1 cellular context compared by ENCODE assay signal in the genomic region with DNA sequence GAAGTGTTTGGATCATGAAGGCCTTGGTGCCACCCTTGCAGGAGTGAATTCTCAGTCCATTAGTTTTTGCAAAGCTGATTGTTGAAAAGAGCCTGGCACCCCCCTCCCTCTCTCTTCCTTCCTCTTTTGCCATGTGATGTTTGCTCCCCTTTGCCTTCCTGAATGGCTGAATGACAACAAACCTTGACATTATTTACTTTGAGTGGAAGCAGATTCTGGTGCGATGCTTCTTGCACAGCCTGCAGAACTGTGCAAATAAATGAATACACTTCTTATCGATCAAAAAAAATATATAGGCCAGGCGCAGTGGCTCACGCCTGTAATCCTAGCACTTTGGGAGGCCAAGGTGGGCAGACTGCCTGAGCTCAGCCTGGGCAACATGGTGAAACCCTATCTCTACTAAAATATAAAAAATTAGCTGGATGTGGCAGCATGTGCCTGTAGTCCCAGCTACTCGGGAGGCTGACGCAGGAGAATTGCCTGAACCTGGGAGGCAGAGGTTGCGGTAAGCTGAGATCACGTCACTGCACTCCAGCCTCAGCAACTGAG.
TF ChIP-seq lines count a peak whose summit lies in the region.

No MANE protein-coding gene starts in this region.

TF ChIP-seq in HepG2, 621 proteins besides CTCF, POLR2A, EP300 and RAD21 (continued from another document and continues in another):
- TF ChIP-seq KDM1A (CRISPR knock-in tag; IDR thresholded peaks at IDR 0.05) (no peak), ZNF296 (CRISPR knock-in tag; conservative IDR thresholded peaks at IDR 0.05) (no peak), PRPF4 (IDR thresholded peaks at IDR 0.05; ENCODE audit: low read depth, low read length, poor library complexity, severe bottlenecking) (no peak), ZBTB38 (CRISPR knock-in tag; IDR thresholded peaks at IDR 0.05) (no peak), HHEX (CRISPR knock-in tag; IDR thresholded peaks at IDR 0.05) (peak; percentile 37; the same call in 1 of the 2 replicates), ZNF652 (CRISPR knock-in tag; IDR thresholded peaks at IDR 0.05; ENCODE audit: borderline replicate concordance, low read depth) (no peak; the same call in 1 of the 2 replicates), ARNTL (CRISPR knock-in tag; IDR thresholded peaks at IDR 0.05) (peak; percentile 75), ZBTB8A (CRISPR knock-in tag; IDR thresholded peaks at IDR 0.05; ENCODE audit: borderline replicate concordance, low read depth) (no peak), ZNF549 (CRISPR knock-in tag; IDR thresholded peaks at IDR 0.05) (no peak), CCDC6 (CRISPR knock-in tag; IDR thresholded peaks at IDR 0.05) (peak; percentile 30; the same call in 1 of the 2 replicates), KDM3A (CRISPR knock-in tag; IDR thresholded peaks at IDR 0.05; ENCODE audit: low read depth) (no peak), TBX2 (CRISPR knock-in tag; IDR thresholded peaks at IDR 0.05; ENCODE audit: borderline replicate concordance) (peak; percentile 82; the same call in 1 of the 2 replicates), MED1 (CRISPR knock-in tag; IDR thresholded peaks at IDR 0.05) (peak; percentile 98), HNF4G (IDR thresholded peaks at IDR 0.05; ENCODE audit: borderline replicate concordance, low read depth, low read length) (no peak), HNF4G (CRISPR knock-in tag; IDR thresholded peaks at IDR 0.05; ENCODE audit: borderline replicate concordance, low read depth) (peak; percentile 62; the same call in 1 of the 2 replicates), NCOR1 (IDR thresholded peaks at IDR 0.05; ENCODE audit: borderline replicate concordance, low read length) (peak; percentile 48; the same call in 1 of the 2 replicates), ZNF326 (CRISPR knock-in tag; IDR thresholded peaks at IDR 0.05; ENCODE audit: borderline replicate concordance) (no peak), MEIS1 (CRISPR knock-in tag; IDR thresholded peaks at IDR 0.05; ENCODE audit: borderline replicate concordance) (peak; percentile 72; the same call in 1 of the 2 replicates), SOX6 (IDR thresholded peaks at IDR 0.05) (no peak), SOX6 (CRISPR knock-in tag; IDR thresholded peaks at IDR 0.05) (peak; percentile 82), BCL6 (CRISPR knock-in tag; IDR thresholded peaks at IDR 0.05) (peak; percentile 84), ZKSCAN8 (CRISPR knock-in tag; IDR thresholded peaks at IDR 0.05; ENCODE audit: borderline replicate concordance) (peak; percentile 76; the same call in 1 of the 2 replicates), ZNF333 (CRISPR knock-in tag; IDR thresholded peaks at IDR 0.05; ENCODE audit: borderline replicate concordance) (no peak), EZH2 (conservative IDR thresholded peaks at IDR 0.05; ENCODE audit: low read depth, low read length) (no peak), LCORL (IDR thresholded peaks at IDR 0.05) (no peak), LCORL (CRISPR knock-in tag; IDR thresholded peaks at IDR 0.05) (peak; percentile 63; the same call in 1 of the 2 replicates), SNAI1 (CRISPR knock-in tag; IDR thresholded peaks at IDR 0.05; ENCODE audit: borderline replicate concordance) (no peak), NPAS2 (CRISPR knock-in tag; IDR thresholded peaks at IDR 0.05; ENCODE audit: borderline replicate concordance) (no peak), NR1H2 (CRISPR knock-in tag; IDR thresholded peaks at IDR 0.05; ENCODE audit: borderline replicate concordance, low read depth) (no peak), TBX3 (IDR thresholded peaks at IDR 0.05; ENCODE audit: borderline replicate concordance) (peak; percentile 23; the same call in 1 of the 2 replicates), TEAD3 (CRISPR knock-in tag; optimal IDR thresholded peaks at IDR 0.05; ENCODE audit: borderline replicate concordance) (peak; percentile 55), POGZ (CRISPR knock-in tag; IDR thresholded peaks at IDR 0.05) (peak; percentile 73), BORCS8-MEF2B (CRISPR knock-in tag; IDR thresholded peaks at IDR 0.05) (no peak; the same call in 1 of the 2 replicates), KAT2B (IDR thresholded peaks at IDR 0.05; ENCODE audit: borderline replicate concordance, low read depth, low read length) (peak; percentile 36; the same call in 1 of the 2 replicates), SOX5 (CRISPR knock-in tag; IDR thresholded peaks at IDR 0.05; ENCODE audit: borderline replicate concordance) (peak; percentile 88), FLYWCH1 (CRISPR knock-in tag; IDR thresholded peaks at IDR 0.05) (0 out of 2 replicates have a peak, but pooled peaks have one; percentile 7), PCBP2 (optimal IDR thresholded peaks at IDR 0.05; ENCODE audit: low read depth, low read length, poor library complexity, severe bottlenecking) (no peak), ZNF143 (CRISPR knock-in tag; IDR thresholded peaks at IDR 0.05) (no peak), ZSCAN9 (CRISPR knock-in tag; IDR thresholded peaks at IDR 0.05; ENCODE audit: borderline replicate concordance) (0 out of 2 replicates have a peak, but pooled peaks have one; percentile 47), NKX3-1 (CRISPR knock-in tag; IDR thresholded peaks at IDR 0.05) (no peak), KAT8 (CRISPR knock-in tag; IDR thresholded peaks at IDR 0.05) (peak; percentile 87)
- TF ChIP-seq, protein P1, sequence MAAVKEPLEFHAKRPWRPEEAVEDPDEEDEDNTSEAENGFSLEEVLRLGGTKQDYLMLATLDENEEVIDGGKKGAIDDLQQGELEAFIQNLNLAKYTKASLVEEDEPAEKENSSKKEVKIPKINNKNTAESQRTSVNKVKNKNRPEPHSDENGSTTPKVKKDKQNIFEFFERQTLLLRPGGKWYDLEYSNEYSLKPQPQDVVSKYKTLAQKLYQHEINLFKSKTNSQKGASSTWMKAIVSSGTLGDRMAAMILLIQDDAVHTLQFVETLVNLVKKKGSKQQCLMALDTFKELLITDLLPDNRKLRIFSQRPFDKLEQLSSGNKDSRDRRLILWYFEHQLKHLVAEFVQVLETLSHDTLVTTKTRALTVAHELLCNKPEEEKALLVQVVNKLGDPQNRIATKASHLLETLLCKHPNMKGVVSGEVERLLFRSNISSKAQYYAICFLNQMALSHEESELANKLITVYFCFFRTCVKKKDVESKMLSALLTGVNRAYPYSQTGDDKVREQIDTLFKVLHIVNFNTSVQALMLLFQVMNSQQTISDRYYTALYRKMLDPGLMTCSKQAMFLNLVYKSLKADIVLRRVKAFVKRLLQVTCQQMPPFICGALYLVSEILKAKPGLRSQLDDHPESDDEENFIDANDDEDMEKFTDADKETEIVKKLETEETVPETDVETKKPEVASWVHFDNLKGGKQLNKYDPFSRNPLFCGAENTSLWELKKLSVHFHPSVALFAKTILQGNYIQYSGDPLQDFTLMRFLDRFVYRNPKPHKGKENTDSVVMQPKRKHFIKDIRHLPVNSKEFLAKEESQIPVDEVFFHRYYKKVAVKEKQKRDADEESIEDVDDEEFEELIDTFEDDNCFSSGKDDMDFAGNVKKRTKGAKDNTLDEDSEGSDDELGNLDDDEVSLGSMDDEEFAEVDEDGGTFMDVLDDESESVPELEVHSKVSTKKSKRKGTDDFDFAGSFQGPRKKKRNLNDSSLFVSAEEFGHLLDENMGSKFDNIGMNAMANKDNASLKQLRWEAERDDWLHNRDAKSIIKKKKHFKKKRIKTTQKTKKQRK (IDR thresholded peaks at IDR 0.05; ENCODE audit: low read length) = no peak
- TF ChIP-seq, protein P2, sequence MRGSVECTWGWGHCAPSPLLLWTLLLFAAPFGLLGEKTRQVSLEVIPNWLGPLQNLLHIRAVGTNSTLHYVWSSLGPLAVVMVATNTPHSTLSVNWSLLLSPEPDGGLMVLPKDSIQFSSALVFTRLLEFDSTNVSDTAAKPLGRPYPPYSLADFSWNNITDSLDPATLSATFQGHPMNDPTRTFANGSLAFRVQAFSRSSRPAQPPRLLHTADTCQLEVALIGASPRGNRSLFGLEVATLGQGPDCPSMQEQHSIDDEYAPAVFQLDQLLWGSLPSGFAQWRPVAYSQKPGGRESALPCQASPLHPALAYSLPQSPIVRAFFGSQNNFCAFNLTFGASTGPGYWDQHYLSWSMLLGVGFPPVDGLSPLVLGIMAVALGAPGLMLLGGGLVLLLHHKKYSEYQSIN (CRISPR knock-in tag; IDR thresholded peaks at IDR 0.05; ENCODE audit: borderline replicate concordance) = no peak
- TF ChIP-seq, protein P3, sequence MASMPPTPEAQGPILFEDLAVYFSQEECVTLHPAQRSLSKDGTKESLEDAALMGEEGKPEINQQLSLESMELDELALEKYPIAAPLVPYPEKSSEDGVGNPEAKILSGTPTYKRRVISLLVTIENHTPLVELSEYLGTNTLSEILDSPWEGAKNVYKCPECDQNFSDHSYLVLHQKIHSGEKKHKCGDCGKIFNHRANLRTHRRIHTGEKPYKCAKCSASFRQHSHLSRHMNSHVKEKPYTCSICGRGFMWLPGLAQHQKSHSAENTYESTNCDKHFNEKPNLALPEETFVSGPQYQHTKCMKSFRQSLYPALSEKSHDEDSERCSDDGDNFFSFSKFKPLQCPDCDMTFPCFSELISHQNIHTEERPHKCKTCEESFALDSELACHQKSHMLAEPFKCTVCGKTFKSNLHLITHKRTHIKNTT (CRISPR knock-in tag; IDR thresholded peaks at IDR 0.05) = no peak
- TF ChIP-seq, protein P4, sequence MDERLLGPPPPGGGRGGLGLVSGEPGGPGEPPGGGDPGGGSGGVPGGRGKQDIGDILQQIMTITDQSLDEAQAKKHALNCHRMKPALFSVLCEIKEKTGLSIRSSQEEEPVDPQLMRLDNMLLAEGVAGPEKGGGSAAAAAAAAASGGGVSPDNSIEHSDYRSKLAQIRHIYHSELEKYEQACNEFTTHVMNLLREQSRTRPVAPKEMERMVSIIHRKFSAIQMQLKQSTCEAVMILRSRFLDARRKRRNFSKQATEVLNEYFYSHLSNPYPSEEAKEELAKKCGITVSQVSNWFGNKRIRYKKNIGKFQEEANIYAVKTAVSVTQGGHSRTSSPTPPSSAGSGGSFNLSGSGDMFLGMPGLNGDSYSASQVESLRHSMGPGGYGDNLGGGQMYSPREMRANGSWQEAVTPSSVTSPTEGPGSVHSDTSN (CRISPR knock-in tag; IDR thresholded peaks at IDR 0.05) = no peak
- TF ChIP-seq, protein P5, sequence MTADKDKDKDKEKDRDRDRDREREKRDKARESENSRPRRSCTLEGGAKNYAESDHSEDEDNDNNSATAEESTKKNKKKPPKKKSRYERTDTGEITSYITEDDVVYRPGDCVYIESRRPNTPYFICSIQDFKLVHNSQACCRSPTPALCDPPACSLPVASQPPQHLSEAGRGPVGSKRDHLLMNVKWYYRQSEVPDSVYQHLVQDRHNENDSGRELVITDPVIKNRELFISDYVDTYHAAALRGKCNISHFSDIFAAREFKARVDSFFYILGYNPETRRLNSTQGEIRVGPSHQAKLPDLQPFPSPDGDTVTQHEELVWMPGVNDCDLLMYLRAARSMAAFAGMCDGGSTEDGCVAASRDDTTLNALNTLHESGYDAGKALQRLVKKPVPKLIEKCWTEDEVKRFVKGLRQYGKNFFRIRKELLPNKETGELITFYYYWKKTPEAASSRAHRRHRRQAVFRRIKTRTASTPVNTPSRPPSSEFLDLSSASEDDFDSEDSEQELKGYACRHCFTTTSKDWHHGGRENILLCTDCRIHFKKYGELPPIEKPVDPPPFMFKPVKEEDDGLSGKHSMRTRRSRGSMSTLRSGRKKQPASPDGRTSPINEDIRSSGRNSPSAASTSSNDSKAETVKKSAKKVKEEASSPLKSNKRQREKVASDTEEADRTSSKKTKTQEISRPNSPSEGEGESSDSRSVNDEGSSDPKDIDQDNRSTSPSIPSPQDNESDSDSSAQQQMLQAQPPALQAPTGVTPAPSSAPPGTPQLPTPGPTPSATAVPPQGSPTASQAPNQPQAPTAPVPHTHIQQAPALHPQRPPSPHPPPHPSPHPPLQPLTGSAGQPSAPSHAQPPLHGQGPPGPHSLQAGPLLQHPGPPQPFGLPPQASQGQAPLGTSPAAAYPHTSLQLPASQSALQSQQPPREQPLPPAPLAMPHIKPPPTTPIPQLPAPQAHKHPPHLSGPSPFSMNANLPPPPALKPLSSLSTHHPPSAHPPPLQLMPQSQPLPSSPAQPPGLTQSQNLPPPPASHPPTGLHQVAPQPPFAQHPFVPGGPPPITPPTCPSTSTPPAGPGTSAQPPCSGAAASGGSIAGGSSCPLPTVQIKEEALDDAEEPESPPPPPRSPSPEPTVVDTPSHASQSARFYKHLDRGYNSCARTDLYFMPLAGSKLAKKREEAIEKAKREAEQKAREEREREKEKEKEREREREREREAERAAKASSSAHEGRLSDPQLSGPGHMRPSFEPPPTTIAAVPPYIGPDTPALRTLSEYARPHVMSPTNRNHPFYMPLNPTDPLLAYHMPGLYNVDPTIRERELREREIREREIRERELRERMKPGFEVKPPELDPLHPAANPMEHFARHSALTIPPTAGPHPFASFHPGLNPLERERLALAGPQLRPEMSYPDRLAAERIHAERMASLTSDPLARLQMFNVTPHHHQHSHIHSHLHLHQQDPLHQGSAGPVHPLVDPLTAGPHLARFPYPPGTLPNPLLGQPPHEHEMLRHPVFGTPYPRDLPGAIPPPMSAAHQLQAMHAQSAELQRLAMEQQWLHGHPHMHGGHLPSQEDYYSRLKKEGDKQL (CRISPR knock-in tag; IDR thresholded peaks at IDR 0.05; ENCODE audit: low read depth) = peak; percentile 73
- TF ChIP-seq, protein P6, sequence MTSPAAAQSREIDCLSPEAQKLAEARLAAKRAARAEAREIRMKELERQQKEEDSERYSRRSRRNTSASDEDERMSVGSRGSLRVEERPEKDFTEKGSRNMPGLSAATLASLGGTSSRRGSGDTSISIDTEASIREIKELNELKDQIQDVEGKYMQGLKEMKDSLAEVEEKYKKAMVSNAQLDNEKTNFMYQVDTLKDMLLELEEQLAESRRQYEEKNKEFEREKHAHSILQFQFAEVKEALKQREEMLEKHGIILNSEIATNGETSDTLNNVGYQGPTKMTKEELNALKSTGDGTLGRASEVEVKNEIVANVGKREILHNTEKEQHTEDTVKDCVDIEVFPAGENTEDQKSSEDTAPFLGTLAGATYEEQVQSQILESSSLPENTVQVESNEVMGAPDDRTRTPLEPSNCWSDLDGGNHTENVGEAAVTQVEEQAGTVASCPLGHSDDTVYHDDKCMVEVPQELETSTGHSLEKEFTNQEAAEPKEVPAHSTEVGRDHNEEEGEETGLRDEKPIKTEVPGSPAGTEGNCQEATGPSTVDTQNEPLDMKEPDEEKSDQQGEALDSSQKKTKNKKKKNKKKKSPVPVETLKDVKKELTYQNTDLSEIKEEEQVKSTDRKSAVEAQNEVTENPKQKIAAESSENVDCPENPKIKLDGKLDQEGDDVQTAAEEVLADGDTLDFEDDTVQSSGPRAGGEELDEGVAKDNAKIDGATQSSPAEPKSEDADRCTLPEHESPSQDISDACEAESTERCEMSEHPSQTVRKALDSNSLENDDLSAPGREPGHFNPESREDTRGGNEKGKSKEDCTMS (CRISPR knock-in tag; conservative IDR thresholded peaks at IDR 0.05) = no peak
- TF ChIP-seq, protein P7, sequence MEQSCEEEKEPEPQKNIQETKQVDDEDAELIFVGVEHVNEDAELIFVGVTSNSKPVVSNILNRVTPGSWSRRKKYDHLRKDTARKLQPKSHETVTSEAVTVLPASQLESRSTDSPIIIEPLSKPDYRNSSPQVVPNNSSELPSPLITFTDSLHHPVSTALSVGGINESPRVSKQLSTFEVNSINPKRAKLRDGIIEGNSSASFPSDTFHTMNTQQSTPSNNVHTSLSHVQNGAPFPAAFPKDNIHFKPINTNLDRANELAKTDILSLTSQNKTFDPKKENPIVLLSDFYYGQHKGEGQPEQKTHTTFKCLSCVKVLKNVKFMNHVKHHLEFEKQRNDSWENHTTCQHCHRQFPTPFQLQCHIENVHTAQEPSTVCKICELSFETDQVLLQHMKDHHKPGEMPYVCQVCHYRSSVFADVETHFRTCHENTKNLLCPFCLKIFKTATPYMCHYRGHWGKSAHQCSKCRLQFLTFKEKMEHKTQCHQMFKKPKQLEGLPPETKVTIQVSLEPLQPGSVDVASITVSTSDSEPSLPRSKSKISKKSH (CRISPR knock-in tag; IDR thresholded peaks at IDR 0.05; ENCODE audit: borderline replicate concordance) = no peak
